ENCODE assay signal across 1 cellular context in the genomic region with DNA sequence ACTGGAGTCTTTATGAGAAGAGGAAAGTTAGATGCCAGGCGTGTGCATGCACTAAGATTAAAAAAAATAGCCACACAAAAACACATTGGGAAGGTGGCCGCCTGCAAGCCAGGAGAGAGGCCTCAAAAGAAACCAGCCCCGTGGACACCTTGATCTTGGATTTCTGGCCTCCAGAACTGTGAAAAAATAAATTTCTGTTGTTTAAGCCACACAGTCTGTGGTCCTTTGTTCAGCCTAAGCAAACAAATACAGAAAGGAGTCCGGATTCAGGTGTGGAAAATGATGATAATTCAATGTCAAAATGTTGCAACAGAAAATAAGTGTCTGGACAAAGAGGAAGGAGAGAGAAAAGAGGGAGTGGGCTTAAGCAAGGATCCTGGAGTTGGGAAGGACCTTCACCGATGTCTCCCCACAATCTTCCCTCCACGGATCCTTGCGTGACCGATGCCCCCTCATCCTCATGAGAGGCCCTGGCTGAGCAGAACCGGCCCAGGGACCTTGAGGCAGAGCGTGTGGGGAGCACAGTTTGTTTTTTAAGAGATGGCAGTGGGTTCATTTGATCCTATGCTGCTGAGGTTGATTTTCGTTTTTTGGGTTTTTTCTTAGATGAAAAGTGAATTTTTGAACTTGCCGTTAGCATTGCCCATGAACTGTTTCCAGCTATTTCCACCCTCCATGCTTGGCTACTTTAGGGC.
A peak's percentile ranks its signal among the peaks of the same experiment; 100 is the strongest.
TF ChIP-seq lines count a peak whose summit lies in the region.

No MANE protein-coding gene starts in this region.

TF ChIP-seq in K562, 482 proteins besides CTCF, POLR2A, EP300 and RAD21:
- no peak for TF ChIP-seq NFYB (IDR thresholded peaks at IDR 0.05; ENCODE audit: extremely low read depth, insufficient read length)
- TF ChIP-seq CBX8 (IDR thresholded peaks at IDR 0.05; ENCODE audit: borderline replicate concordance, extremely low read depth, low read depth, low read length, poor library complexity, severe bottlenecking): peak; percentile 90
- TF ChIP-seq RNF2 (IDR thresholded peaks at IDR 0.05): peak; percentile 69; the same call in 1 of the 2 replicates
- no peak for TF ChIP-seq DMBX1 (CRISPR knock-in tag; IDR thresholded peaks at IDR 0.05; ENCODE audit: borderline replicate concordance)
